Comparison of ENCODE assay signal across 11 cellular contexts in genomic region chr1:23984417-23985186, GRCh38. TPM values are rescaled to one million over a fixed set of nuclear protein-coding genes. Genes with fewer than 3 reads are reported as not detected.
DNase-seq lines count a peak whose midpoint lies in the region; ATAC-seq and TF ChIP-seq lines count a peak whose summit lies in the region.
"Had no signal": no experiment of that assay in that cellular context is flagged by ENCODE, and none has a peak within 500 bp of the region (broad histone marks: within the 10 kb centered on the region; RNA-seq: fewer than 3 reads in every experiment).

No MANE protein-coding gene starts in this region.

- H3K27ac Mint-ChIP-seq in naive thymus-derived CD4-positive, alpha-beta T cell: no peak overlapping the region
- H3K27ac Mint-ChIP-seq in activated CD8-positive, alpha-beta memory T cell treated with anti-CD3 and anti-CD28 coated beads, Interleukin-2, amount 10 ng/mL, durations not matched to agents 7 days and 5 days: no peak overlapping the region
- H3K27ac Mint-ChIP-seq: activated T-cell treated with anti-CD3 and anti-CD28 coated beads, Interleukin-2, amount 50 U/mL, for 72 hours; endodermal cell had no signal

- no peak for ATAC-seq in naive thymus-derived CD4-positive, alpha-beta T cell
- ATAC-seq in GM21367 (IDR thresholded peaks at IDR 0.05; ENCODE audit: unreplicated experiment): no peak
- ATAC-seq in activated CD8-positive, alpha-beta memory T cell treated with anti-CD3 and anti-CD28 coated beads, Interleukin-2, amount 10 ng/mL, durations not matched to agents 7 days and 5 days: no peak
- ATAC-seq: activated T-cell treated with anti-CD3 and anti-CD28 coated beads, Interleukin-2, amount 50 U/mL, for 72 hours; HCT116 had no signal

- no peaks in the 10 kb centered on the region for H3K36me3 ChIP-seq in muscle layer of colon (ENCODE audit: insufficient read depth, low read length)
- peaks cover 0 to 4% (median 0%) of the 10 kb centered on the region in 3 experiments for H3K36me3 ChIP-seq in naive thymus-derived CD4-positive, alpha-beta T cell (ENCODE audit: control insufficient read depth in 2 of 3, insufficient read depth in 3 of 3, low read length in 3 of 3)

- no peaks in the 10 kb centered on the region for H3K9me3 ChIP-seq in muscle layer of colon (ENCODE audit: low read length)
- no peaks in the 10 kb centered on the region for H3K9me3 ChIP-seq in naive thymus-derived CD4-positive, alpha-beta T cell (ENCODE audit: control insufficient read depth in 2 of 3, low read length in 3 of 3)

- no peaks in the 10 kb centered on the region for H3K27me3 ChIP-seq in muscle layer of colon (ENCODE audit: control insufficient read depth in 1 of 2, insufficient read depth in 2 of 2, low read length in 2 of 2)
- H3K27me3 ChIP-seq in naive thymus-derived CD4-positive, alpha-beta T cell (ENCODE audit: control insufficient read depth in 2 of 2, insufficient read depth in 2 of 2, low read length in 2 of 2): no peaks in the 10 kb centered on the region

- no peak for TF ChIP-seq CTCF in choroid plexus epithelial cell (conservative IDR thresholded peaks at IDR 0.05; ENCODE audit: low read depth, low read length)

- intact Hi-C loops in naive thymus-derived CD4-positive, alpha-beta T cell (cut with micrococcal nuclease): loop anchor here in 1 of 2 donors (5.0 kb wide), 4 partner anchors 168 to 967 kb away; partner anchors contain the start of genes KDM1A, RPL11, SRRM1 and TEX46

- no peak for TF ChIP-seq EP300 in Ishikawa (IDR thresholded peaks at IDR 0.05; ENCODE audit: borderline replicate concordance)

- TF ChIP-seq RAD21 in Ishikawa (IDR thresholded peaks at IDR 0.05; ENCODE audit: low read depth): no peak

- H3K27me3 Mint-ChIP-seq in naive thymus-derived CD4-positive, alpha-beta T cell: peaks cover 0 to 4% (median 0%) of the 10 kb centered on the region in 5 donors
- no peaks in the 10 kb centered on the region for H3K27me3 Mint-ChIP-seq in activated CD8-positive, alpha-beta memory T cell treated with anti-CD3 and anti-CD28 coated beads, Interleukin-2, amount 10 ng/mL, durations not matched to agents 7 days and 5 days

- no peak overlapping the region for H3K4me3 Mint-ChIP-seq in naive thymus-derived CD4-positive, alpha-beta T cell
- H3K4me3 Mint-ChIP-seq in activated CD8-positive, alpha-beta memory T cell treated with anti-CD3 and anti-CD28 coated beads, Interleukin-2, amount 10 ng/mL, durations not matched to agents 7 days and 5 days: no peak overlapping the region
- H3K4me3 Mint-ChIP-seq: activated T-cell treated with anti-CD3 and anti-CD28 coated beads, Interleukin-2, amount 50 U/mL, for 72 hours; endodermal cell had no signal

- CTCF ChIA-PET in naive thymus-derived CD4-positive, alpha-beta T cell (lab: Charles Lee): interaction anchor here (0.6 kb wide), 1 partner anchor 34 kb away, joined by 10 read pairs; no protein-coding TSS in a partner anchor
- CTCF ChIA-PET in activated CD8-positive, alpha-beta memory T cell treated with anti-CD3 and anti-CD28 coated beads, Interleukin-2, amount 10 ng/mL, durations not matched to agents 7 days and 5 days (lab: Charles Lee): no interaction called here

- POLR2A ChIA-PET in naive thymus-derived CD4-positive, alpha-beta T cell (lab: Charles Lee): no interaction called here

- no peak overlapping the region for H3K4me3 ChIP-seq in choroid plexus epithelial cell (ENCODE audit: low read depth, low read length)
- H3K4me3 ChIP-seq in muscle layer of colon (ENCODE audit: low read depth in 1 of 2, low read length in 2 of 2): no peak overlapping the region
- no peak overlapping the region for H3K4me3 ChIP-seq in naive thymus-derived CD4-positive, alpha-beta T cell (ENCODE audit: low read length)

- H3K27ac ChIP-seq in muscle layer of colon (ENCODE audit: low read depth, low read length): peak overlapping the region; percentile 49
- H3K27ac ChIP-seq in naive thymus-derived CD4-positive, alpha-beta T cell (ENCODE audit: low read depth, low read length): no peak overlapping the region

- peaks cover 0 to 8% (median 0%) of the 10 kb centered on the region in 5 donors for H3K36me3 Mint-ChIP-seq in naive thymus-derived CD4-positive, alpha-beta T cell
- H3K36me3 Mint-ChIP-seq in activated CD8-positive, alpha-beta memory T cell treated with anti-CD3 and anti-CD28 coated beads, Interleukin-2, amount 10 ng/mL, durations not matched to agents 7 days and 5 days: peaks cover 1% of the 10 kb centered on the region

- DNase-seq in AG08396 (ENCODE audit: low spot score) (peak; percentile 22), choroid plexus epithelial cell (ENCODE audit: low read depth) (peak; percentile 84), NCI-H187 (lab: John Stamatoyannopoulos, UW) (no peak)
- DNase-seq in naive thymus-derived CD4-positive, alpha-beta T cell: no peak
- no peak for DNase-seq in activated CD8-positive, alpha-beta memory T cell treated with anti-CD3 and anti-CD28 coated beads, Interleukin-2, amount 10 ng/mL, durations not matched to agents 7 days and 5 days
- DNase-seq: activated T-cell treated with anti-CD3 and anti-CD28 coated beads, Interleukin-2, amount 50 U/mL, for 72 hours; endodermal cell had no signal

- H3K4me1 Mint-ChIP-seq in naive thymus-derived CD4-positive, alpha-beta T cell: peaks cover 6 to 23% (median 19%) of the 10 kb centered on the region in 7 donors
- H3K4me1 Mint-ChIP-seq in activated CD8-positive, alpha-beta memory T cell treated with anti-CD3 and anti-CD28 coated beads, Interleukin-2, amount 10 ng/mL, durations not matched to agents 7 days and 5 days: peaks cover 17% of the 10 kb centered on the region

- H3K9ac ChIP-seq in muscle layer of colon (ENCODE audit: low read length): no peak overlapping the region

- H3K4me1 ChIP-seq in muscle layer of colon (ENCODE audit: insufficient read depth, low read length): peaks cover 18% of the 10 kb centered on the region
- peaks cover 5 to 7% of the 10 kb centered on the region in 2 donors for H3K4me1 ChIP-seq in naive thymus-derived CD4-positive, alpha-beta T cell (ENCODE audit: control insufficient read depth in 2 of 2, insufficient read depth in 2 of 2, low read length in 2 of 2)

- H3K9me3 Mint-ChIP-seq in naive thymus-derived CD4-positive, alpha-beta T cell: peaks cover 0 to 4% (median 0%) of the 10 kb centered on the region in 11 donors
- no peaks in the 10 kb centered on the region for H3K9me3 Mint-ChIP-seq in activated CD8-positive, alpha-beta memory T cell treated with anti-CD3 and anti-CD28 coated beads, Interleukin-2, amount 10 ng/mL, durations not matched to agents 7 days and 5 days (ENCODE audit: low read depth)
- H3K9me3 Mint-ChIP-seq: activated T-cell treated with anti-CD3 and anti-CD28 coated beads, Interleukin-2, amount 50 U/mL, for 72 hours had no signal

TF ChIP-seq in Ishikawa, 13 proteins besides CTCF, POLR2A, EP300 and RAD21:
- TF ChIP-seq EGR1 (IDR thresholded peaks at IDR 0.05) (no peak), YY1 (IDR thresholded peaks at IDR 0.05; ENCODE audit: low read depth) (no peak), NFIC (IDR thresholded peaks at IDR 0.05) (peak; percentile 79), MAX (IDR thresholded peaks at IDR 0.05) (no peak), TEAD4 (IDR thresholded peaks at IDR 0.05) (peak; percentile 55; the same call in 1 of the 2 replicates), TCF12 (IDR thresholded peaks at IDR 0.05; ENCODE audit: low read depth) (0 out of 2 replicates have a peak, but pooled peaks have one; percentile 15), CEBPB (IDR thresholded peaks at IDR 0.05) (no peak)
- TF ChIP-seq, protein P1, sequence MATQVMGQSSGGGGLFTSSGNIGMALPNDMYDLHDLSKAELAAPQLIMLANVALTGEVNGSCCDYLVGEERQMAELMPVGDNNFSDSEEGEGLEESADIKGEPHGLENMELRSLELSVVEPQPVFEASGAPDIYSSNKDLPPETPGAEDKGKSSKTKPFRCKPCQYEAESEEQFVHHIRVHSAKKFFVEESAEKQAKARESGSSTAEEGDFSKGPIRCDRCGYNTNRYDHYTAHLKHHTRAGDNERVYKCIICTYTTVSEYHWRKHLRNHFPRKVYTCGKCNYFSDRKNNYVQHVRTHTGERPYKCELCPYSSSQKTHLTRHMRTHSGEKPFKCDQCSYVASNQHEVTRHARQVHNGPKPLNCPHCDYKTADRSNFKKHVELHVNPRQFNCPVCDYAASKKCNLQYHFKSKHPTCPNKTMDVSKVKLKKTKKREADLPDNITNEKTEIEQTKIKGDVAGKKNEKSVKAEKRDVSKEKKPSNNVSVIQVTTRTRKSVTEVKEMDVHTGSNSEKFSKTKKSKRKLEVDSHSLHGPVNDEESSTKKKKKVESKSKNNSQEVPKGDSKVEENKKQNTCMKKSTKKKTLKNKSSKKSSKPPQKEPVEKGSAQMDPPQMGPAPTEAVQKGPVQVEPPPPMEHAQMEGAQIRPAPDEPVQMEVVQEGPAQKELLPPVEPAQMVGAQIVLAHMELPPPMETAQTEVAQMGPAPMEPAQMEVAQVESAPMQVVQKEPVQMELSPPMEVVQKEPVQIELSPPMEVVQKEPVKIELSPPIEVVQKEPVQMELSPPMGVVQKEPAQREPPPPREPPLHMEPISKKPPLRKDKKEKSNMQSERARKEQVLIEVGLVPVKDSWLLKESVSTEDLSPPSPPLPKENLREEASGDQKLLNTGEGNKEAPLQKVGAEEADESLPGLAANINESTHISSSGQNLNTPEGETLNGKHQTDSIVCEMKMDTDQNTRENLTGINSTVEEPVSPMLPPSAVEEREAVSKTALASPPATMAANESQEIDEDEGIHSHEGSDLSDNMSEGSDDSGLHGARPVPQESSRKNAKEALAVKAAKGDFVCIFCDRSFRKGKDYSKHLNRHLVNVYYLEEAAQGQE (IDR thresholded peaks at IDR 0.05; ENCODE audit: low read depth): no peak

RNA-seq across cellular contexts. Expression of gene SRSF10, which starts 4.5 kb away (rescaled TPM):
- 100 to 1,000 TPM; 170 to 252 (median 193) TPM for total RNA-seq in naive thymus-derived CD4-positive, alpha-beta T cell
- polyA plus RNA-seq in naive thymus-derived CD4-positive, alpha-beta T cell: 100 to 1,000 TPM; 108 to 132 TPM
- total RNA-seq in activated CD8-positive, alpha-beta memory T cell treated with anti-CD3 and anti-CD28 coated beads, Interleukin-2, amount 10 ng/mL, durations not matched to agents 7 days and 5 days: 100 to 1,000 TPM; 221 to 226 TPM

RNA-seq across cellular contexts. Expression of gene PNRC2, which starts 25.0 kb away (rescaled TPM):
- total RNA-seq in naive thymus-derived CD4-positive, alpha-beta T cell: 100 to 1,000 TPM; 139 to 180 (median 161) TPM
- 100 to 1,000 TPM; 142 to 151 TPM for polyA plus RNA-seq in naive thymus-derived CD4-positive, alpha-beta T cell
- total RNA-seq in activated CD8-positive, alpha-beta memory T cell treated with anti-CD3 and anti-CD28 coated beads, Interleukin-2, amount 10 ng/mL, durations not matched to agents 7 days and 5 days: 100 to 1,000 TPM; 139 to 147 TPM

Comparison
In these comparisons a context has a peak if more than half of its experiments do, and no peak if none do; other contexts are left out.
1. DNase-seq: peak in AG08396 (single experiment) and choroid plexus epithelial cell (single experiment); none in naive thymus-derived CD4-positive, alpha-beta T cell (0 of 9), NCI-H187 (0 of 2) and activated CD8-positive, alpha-beta memory T cell treated with anti-CD3 and anti-CD28 coated beads, Interleukin-2, amount 10 ng/mL, durations not matched to agents 7 days and 5 days (single experiment).